ENCODE assay signal across 13 cellular contexts in the genomic region with DNA sequence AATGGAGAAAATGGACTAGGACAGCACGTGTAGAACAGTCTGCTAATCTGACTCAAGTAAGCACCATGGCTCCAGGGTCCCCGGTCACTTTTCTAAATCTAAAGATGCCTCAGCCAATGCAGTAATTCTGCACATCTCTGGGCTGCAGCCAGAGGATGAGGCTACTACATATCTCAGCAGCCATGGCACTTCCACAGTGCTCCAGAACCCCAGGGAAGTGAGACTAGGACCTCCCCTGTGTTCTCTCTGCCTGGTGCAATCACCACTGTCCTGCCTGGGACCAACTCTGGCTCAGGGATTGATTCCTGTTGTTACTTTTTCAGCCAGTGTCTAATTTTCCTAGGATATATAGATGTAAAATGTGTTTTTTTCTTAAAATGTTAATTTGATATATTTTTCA.
"Had no signal": no experiment of that assay in that cellular context is flagged by ENCODE, and none has a peak within 500 bp of the region (broad histone marks: within the 10 kb centered on the region; RNA-seq: fewer than 3 reads in every experiment).

No MANE protein-coding gene starts in this region.

- H3K9me3 ChIP-seq: adrenal gland, esophagus muscularis mucosa, tibial nerve, uterus had no signal

- H3K4me1 ChIP-seq: adrenal gland, esophagus muscularis mucosa, tibial nerve, uterus had no signal

- H3K36me3 ChIP-seq: adrenal gland, esophagus muscularis mucosa, tibial nerve, uterus had no signal

- ATAC-seq: left ventricle myocardium superior had no signal

- H3K4me3 ChIP-seq: adrenal gland, coronary artery, esophagus muscularis mucosa, tibial nerve, uterus had no signal

- H3K27me3 ChIP-seq: adrenal gland, tibial nerve, uterus had no signal

- DNase-seq: activated CD4-positive, alpha-beta T cell treated with anti-CD3 and anti-CD28 coated beads for 4 hours; activated effector memory CD4-positive, alpha-beta T cell treated with anti-CD3 and anti-CD28 coated beads, Interleukin-2, amount 50 U/mL, for 16 hours; adrenal gland; hippocampal formation; left ventricle myocardium superior; nucleus accumbens; posterior cingulate gyrus; stimulated activated naive CD4-positive, alpha-beta T cell; substantia nigra; uterus had no signal

- H3K27ac ChIP-seq: adrenal gland, esophagus muscularis mucosa, tibial nerve, uterus had no signal
